1 cellular context compared by ENCODE assay signal in genomic region chr2:156332452-156333273, GRCh38.
TF ChIP-seq lines count a peak whose summit lies in the region.

Gene NR4A2 (minus strand): TSS chr2:156332721. CDS start chr2:156330186, 2,535 bp downstream.

TF ChIP-seq in HepG2, 621 proteins besides CTCF, POLR2A, EP300 and RAD21 (continued from another document and continues in another):
- TF ChIP-seq, protein P1, sequence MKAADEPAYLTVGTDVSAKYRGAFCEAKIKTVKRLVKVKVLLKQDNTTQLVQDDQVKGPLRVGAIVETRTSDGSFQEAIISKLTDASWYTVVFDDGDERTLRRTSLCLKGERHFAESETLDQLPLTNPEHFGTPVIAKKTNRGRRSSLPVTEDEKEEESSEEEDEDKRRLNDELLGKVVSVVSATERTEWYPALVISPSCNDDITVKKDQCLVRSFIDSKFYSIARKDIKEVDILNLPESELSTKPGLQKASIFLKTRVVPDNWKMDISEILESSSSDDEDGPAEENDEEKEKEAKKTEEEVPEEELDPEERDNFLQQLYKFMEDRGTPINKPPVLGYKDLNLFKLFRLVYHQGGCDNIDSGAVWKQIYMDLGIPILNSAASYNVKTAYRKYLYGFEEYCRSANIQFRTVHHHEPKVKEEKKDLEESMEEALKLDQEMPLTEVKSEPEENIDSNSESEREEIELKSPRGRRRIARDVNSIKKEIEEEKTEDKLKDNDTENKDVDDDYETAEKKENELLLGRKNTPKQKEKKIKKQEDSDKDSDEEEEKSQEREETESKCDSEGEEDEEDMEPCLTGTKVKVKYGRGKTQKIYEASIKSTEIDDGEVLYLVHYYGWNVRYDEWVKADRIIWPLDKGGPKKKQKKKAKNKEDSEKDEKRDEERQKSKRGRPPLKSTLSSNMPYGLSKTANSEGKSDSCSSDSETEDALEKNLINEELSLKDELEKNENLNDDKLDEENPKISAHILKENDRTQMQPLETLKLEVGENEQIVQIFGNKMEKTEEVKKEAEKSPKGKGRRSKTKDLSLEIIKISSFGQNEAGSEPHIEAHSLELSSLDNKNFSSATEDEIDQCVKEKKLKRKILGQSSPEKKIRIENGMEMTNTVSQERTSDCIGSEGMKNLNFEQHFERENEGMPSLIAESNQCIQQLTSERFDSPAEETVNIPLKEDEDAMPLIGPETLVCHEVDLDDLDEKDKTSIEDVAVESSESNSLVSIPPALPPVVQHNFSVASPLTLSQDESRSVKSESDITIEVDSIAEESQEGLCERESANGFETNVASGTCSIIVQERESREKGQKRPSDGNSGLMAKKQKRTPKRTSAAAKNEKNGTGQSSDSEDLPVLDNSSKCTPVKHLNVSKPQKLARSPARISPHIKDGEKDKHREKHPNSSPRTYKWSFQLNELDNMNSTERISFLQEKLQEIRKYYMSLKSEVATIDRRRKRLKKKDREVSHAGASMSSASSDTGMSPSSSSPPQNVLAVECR (CRISPR knock-in tag; IDR thresholded peaks at IDR 0.05; ENCODE audit: borderline replicate concordance): no peak
- 0 out of 2 replicates have a peak, but pooled peaks have one; percentile 27 for TF ChIP-seq RNF2 (conservative IDR thresholded peaks at IDR 0.05; ENCODE audit: low read depth)
- peak; percentile 68 for TF ChIP-seq GABPB1 (CRISPR knock-in tag; IDR thresholded peaks at IDR 0.05)
- 0 out of 2 replicates have a peak, but pooled peaks have one; percentile 14 for TF ChIP-seq BCL6 (CRISPR knock-in tag; IDR thresholded peaks at IDR 0.05)
- TF ChIP-seq MED1 (CRISPR knock-in tag; IDR thresholded peaks at IDR 0.05): no peak
- peak; percentile 25 for TF ChIP-seq SAP130 (CRISPR knock-in tag; IDR thresholded peaks at IDR 0.05; ENCODE audit: low read depth)
- no peak for TF ChIP-seq ZNF335 (CRISPR knock-in tag; IDR thresholded peaks at IDR 0.05)
- TF ChIP-seq ZNF549 (CRISPR knock-in tag; IDR thresholded peaks at IDR 0.05): no peak
- peak; percentile 68; the same call in 1 of the 2 replicates for TF ChIP-seq MYPOP (CRISPR knock-in tag; IDR thresholded peaks at IDR 0.05)
- no peak for TF ChIP-seq ATF7 (IDR thresholded peaks at IDR 0.05)
- no peak for TF ChIP-seq ATF7 (CRISPR knock-in tag; IDR thresholded peaks at IDR 0.05)
- TF ChIP-seq ZBED4 (CRISPR knock-in tag; IDR thresholded peaks at IDR 0.05; ENCODE audit: borderline replicate concordance): no peak
- TF ChIP-seq MAX (IDR thresholded peaks at IDR 0.05): peak; percentile 48
- TF ChIP-seq ZNF580 (CRISPR knock-in tag; IDR thresholded peaks at IDR 0.05; ENCODE audit: borderline replicate concordance, low read depth): no peak
- TF ChIP-seq ZGPAT (CRISPR knock-in tag; IDR thresholded peaks at IDR 0.05): peak; percentile 31; the same call in 1 of the 2 replicates
- TF ChIP-seq NPAS2 (CRISPR knock-in tag; IDR thresholded peaks at IDR 0.05; ENCODE audit: borderline replicate concordance): no peak
- TF ChIP-seq, protein P2, sequence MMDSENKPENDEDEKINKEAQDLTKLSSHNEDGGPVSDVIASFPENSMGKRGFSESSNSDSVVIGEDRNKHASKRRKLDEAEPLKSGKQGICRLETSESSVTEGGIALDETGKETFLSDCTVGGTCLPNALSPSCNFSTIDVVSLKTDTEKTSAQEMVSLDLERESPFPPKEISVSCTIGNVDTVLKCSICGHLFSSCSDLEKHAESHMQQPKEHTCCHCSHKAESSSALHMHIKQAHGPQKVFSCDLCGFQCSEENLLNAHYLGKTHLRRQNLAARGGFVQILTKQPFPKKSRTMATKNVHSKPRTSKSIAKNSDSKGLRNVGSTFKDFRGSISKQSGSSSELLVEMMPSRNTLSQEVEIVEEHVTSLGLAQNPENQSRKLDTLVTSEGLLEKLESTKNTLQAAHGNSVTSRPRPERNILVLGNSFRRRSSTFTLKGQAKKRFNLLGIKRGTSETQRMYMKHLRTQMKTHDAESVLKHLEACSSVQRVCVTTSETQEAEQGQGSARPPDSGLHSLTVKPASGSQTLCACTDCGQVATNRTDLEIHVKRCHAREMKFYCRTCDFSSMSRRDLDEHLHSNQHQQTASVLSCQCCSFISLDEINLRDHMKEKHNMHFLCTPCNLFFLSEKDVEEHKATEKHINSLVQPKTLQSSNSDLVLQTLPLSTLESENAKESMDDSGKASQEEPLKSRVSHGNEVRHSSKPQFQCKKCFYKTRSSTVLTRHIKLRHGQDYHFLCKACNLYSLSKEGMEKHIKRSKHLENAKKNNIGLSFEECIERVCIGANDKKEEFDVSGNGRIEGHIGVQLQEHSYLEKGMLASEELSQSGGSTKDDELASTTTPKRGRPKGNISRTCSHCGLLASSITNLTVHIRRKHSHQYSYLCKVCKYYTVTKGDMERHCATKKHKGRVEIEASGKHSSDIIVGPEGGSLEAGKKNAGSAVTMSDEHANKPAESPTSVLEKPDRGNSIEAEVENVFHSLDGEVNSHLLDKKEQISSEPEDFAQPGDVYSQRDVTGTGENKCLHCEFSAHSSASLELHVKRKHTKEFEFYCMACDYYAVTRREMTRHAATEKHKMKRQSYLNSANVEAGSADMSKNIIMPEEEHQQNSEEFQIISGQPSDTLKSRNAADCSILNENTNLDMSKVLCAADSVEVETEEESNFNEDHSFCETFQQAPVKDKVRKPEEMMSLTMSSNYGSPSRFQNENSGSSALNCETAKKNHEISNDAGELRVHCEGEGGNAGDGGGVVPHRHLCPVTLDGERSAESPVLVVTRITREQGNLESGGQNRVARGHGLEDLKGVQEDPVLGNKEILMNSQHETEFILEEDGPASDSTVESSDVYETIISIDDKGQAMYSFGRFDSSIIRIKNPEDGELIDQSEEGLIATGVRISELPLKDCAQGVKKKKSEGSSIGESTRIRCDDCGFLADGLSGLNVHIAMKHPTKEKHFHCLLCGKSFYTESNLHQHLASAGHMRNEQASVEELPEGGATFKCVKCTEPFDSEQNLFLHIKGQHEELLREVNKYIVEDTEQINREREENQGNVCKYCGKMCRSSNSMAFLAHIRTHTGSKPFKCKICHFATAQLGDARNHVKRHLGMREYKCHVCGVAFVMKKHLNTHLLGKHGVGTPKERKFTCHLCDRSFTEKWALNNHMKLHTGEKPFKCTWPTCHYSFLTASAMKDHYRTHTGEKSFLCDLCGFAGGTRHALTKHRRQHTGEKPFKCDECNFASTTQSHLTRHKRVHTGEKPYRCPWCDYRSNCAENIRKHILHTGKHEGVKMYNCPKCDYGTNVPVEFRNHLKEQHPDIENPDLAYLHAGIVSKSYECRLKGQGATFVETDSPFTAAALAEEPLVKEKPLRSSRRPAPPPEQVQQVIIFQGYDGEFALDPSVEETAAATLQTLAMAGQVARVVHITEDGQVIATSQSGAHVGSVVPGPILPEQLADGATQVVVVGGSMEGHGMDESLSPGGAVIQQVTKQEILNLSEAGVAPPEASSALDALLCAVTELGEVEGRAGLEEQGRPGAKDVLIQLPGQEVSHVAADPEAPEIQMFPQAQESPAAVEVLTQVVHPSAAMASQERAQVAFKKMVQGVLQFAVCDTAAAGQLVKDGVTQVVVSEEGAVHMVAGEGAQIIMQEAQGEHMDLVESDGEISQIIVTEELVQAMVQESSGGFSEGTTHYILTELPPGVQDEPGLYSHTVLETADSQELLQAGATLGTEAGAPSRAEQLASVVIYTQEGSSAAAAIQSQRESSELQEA (CRISPR knock-in tag; IDR thresholded peaks at IDR 0.05; ENCODE audit: not compliant biosample characterization): peak; percentile 21
- 0 out of 2 replicates have a peak, but pooled peaks have one; percentile 18 for TF ChIP-seq ZBTB7B (CRISPR knock-in tag; IDR thresholded peaks at IDR 0.05)
- TF ChIP-seq, protein P3, sequence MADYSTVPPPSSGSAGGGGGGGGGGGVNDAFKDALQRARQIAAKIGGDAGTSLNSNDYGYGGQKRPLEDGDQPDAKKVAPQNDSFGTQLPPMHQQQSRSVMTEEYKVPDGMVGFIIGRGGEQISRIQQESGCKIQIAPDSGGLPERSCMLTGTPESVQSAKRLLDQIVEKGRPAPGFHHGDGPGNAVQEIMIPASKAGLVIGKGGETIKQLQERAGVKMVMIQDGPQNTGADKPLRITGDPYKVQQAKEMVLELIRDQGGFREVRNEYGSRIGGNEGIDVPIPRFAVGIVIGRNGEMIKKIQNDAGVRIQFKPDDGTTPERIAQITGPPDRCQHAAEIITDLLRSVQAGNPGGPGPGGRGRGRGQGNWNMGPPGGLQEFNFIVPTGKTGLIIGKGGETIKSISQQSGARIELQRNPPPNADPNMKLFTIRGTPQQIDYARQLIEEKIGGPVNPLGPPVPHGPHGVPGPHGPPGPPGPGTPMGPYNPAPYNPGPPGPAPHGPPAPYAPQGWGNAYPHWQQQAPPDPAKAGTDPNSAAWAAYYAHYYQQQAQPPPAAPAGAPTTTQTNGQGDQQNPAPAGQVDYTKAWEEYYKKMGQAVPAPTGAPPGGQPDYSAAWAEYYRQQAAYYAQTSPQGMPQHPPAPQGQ (CRISPR knock-in tag; IDR thresholded peaks at IDR 0.05; ENCODE audit: borderline replicate concordance): no peak
- TF ChIP-seq, protein P4, sequence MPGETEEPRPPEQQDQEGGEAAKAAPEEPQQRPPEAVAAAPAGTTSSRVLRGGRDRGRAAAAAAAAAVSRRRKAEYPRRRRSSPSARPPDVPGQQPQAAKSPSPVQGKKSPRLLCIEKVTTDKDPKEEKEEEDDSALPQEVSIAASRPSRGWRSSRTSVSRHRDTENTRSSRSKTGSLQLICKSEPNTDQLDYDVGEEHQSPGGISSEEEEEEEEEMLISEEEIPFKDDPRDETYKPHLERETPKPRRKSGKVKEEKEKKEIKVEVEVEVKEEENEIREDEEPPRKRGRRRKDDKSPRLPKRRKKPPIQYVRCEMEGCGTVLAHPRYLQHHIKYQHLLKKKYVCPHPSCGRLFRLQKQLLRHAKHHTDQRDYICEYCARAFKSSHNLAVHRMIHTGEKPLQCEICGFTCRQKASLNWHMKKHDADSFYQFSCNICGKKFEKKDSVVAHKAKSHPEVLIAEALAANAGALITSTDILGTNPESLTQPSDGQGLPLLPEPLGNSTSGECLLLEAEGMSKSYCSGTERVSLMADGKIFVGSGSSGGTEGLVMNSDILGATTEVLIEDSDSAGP (CRISPR knock-in tag; IDR thresholded peaks at IDR 0.05; ENCODE audit: borderline replicate concordance): peak; percentile 28; the same call in 1 of the 2 replicates
- no peak; the same call in 1 of the 2 replicates for TF ChIP-seq EZH2 (conservative IDR thresholded peaks at IDR 0.05; ENCODE audit: low read depth, low read length)
- 0 out of 2 replicates have a peak, but pooled peaks have one; percentile 64 for TF ChIP-seq ZNF598 (CRISPR knock-in tag; IDR thresholded peaks at IDR 0.05; ENCODE audit: borderline replicate concordance)
- no peak for TF ChIP-seq ATF3 (CRISPR knock-in tag; IDR thresholded peaks at IDR 0.05)
- TF ChIP-seq ZNF256 (CRISPR knock-in tag; conservative IDR thresholded peaks at IDR 0.05): no peak
- TF ChIP-seq SRF (IDR thresholded peaks at IDR 0.05; ENCODE audit: low read depth, low read length): peak; percentile 71; the same call in 1 of the 2 replicates
- TF ChIP-seq MBD4 (IDR thresholded peaks at IDR 0.05; ENCODE audit: borderline replicate concordance, low read length): no peak
- peak; percentile 45; the same call in 1 of the 2 replicates for TF ChIP-seq RFXAP (CRISPR knock-in tag; IDR thresholded peaks at IDR 0.05; ENCODE audit: borderline replicate concordance)
- no peak for TF ChIP-seq ATM (IDR thresholded peaks at IDR 0.05; ENCODE audit: borderline replicate concordance)
- TF ChIP-seq GZF1 (CRISPR knock-in tag; IDR thresholded peaks at IDR 0.05): no peak
